Comparison of ENCODE assay signal across 16 cellular contexts in the genomic region with DNA sequence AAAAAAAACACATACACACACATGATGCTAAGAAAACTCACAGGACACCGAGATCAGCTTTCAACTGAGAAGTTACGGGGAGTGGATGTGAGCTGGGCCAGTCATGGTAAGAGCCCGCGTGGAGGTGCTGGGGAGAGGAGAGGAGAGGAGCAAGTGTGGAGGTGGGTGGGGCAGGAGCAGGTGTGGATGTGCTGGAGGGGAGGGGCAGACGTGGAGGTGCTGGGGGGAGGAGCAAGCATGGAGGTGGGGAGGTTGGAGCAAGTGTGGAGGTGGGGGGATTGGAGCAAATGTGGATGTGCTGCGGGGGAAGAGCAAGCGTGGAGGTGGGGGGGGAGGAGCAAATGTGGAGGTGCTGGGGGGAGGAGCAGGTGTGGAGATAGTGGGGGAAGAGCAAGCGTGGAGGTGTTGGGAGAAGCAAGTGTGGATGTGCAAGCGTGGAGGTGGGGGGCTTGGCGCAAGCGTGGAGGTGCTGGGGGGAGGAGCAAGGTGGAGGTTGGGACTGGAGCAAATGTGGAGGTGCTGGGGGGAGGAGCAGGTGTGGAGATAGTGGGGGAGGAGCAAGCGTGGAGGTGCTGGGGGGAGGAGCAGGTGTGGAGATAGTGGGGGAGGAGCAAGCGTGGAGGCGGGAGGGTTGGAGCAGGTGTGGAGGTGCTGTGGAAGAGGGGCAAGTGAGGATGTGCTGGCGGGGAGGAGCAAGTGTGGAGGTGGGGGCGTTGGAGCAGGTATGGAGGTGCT. TPM values are rescaled to one million over a fixed set of nuclear protein-coding genes. Genes with fewer than 3 reads are reported as not detected.
DNase-seq lines count a peak whose midpoint lies in the region; ATAC-seq, FAIRE-seq and TF ChIP-seq lines count a peak whose summit lies in the region.
"Had no signal": no experiment of that assay in that cellular context is flagged by ENCODE, and none has a peak within 500 bp of the region (broad histone marks: within the 10 kb centered on the region; RNA-seq: fewer than 3 reads in every experiment).

No MANE protein-coding gene starts in this region.

- H3K36me3 ChIP-seq in CD8-positive, alpha-beta T cell (ENCODE audit: insufficient read depth, low read length), result peaks cover 20% of the 10 kb centered on the region
- no peaks in the 10 kb centered on the region for H3K36me3 ChIP-seq in colonic mucosa
- H3K36me3 ChIP-seq: HAP-1 had no signal

- H3K4me3 Mint-ChIP-seq in CD8-positive, alpha-beta T cell, result no peak overlapping the region

- H3K27ac Mint-ChIP-seq in CD8-positive, alpha-beta T cell, result peak overlapping the region; percentile 78
- H3K27ac Mint-ChIP-seq in activated naive CD4-positive, alpha-beta T cell treated with anti-CD3 and anti-CD28 coated beads, Interleukin-2, amount 50 U/mL, for 72 hours, result no peak overlapping the region

- no peaks in the 10 kb centered on the region for H3K9me3 ChIP-seq in CD8-positive, alpha-beta T cell (ENCODE audit: low read length)
- no peaks in the 10 kb centered on the region for H3K9me3 ChIP-seq in colonic mucosa
- H3K9me3 ChIP-seq: HAP-1, Peyer's patch, SK-N-SH had no signal

- H3K27me3 Mint-ChIP-seq in CD8-positive, alpha-beta T cell (ENCODE audit: low read depth), result no peaks in the 10 kb centered on the region
- H3K27me3 Mint-ChIP-seq: CD4-positive, CD25-positive, alpha-beta regulatory T cell had no signal

- FAIRE-seq in frontal cortex (lab: Jason Lieb, UNC), result no peak

- intact Hi-C loops in CD8-positive, alpha-beta T cell (cut with DNase I, micrococcal nuclease), result no loop called here
- intact Hi-C loops in colonic mucosa (cut with DNase I), result no loop called here

- no peak for TF ChIP-seq CTCF in CD8-positive, alpha-beta T cell (IDR thresholded peaks at IDR 0.05)
- no peak for TF ChIP-seq CTCF in colonic mucosa (IDR thresholded peaks at IDR 0.05)

- H3K4me1 ChIP-seq in CD8-positive, alpha-beta T cell (ENCODE audit: insufficient read depth, low read length), result no peaks in the 10 kb centered on the region
- H3K4me1 ChIP-seq in colonic mucosa, result no peaks in the 10 kb centered on the region
- H3K4me1 ChIP-seq: HAP-1, Peyer's patch had no signal

- no peaks in the 10 kb centered on the region for H3K4me1 Mint-ChIP-seq in CD8-positive, alpha-beta T cell (ENCODE audit: low read depth)

- H3K9me3 Mint-ChIP-seq in CD8-positive, alpha-beta T cell, result no peaks in the 10 kb centered on the region
- peaks cover 0 to 3% of the 10 kb centered on the region in 2 donors for H3K9me3 Mint-ChIP-seq in activated naive CD4-positive, alpha-beta T cell treated with anti-CD3 and anti-CD28 coated beads, Interleukin-2, amount 50 U/mL, for 72 hours
- H3K9me3 Mint-ChIP-seq: CD4-positive, CD25-positive, alpha-beta regulatory T cell had no signal

- peaks cover 36% of the 10 kb centered on the region for H3K36me3 Mint-ChIP-seq in CD8-positive, alpha-beta T cell
- peaks cover 0 to 9% of the 10 kb centered on the region in 2 donors for H3K36me3 Mint-ChIP-seq in activated naive CD4-positive, alpha-beta T cell treated with anti-CD3 and anti-CD28 coated beads, Interleukin-2, amount 50 U/mL, for 72 hours

- POLR2A ChIA-PET in CD8-positive, alpha-beta T cell (lab: Charles Lee), result no interaction called here

- no peaks in the 10 kb centered on the region for H3K27me3 ChIP-seq in CD8-positive, alpha-beta T cell (ENCODE audit: insufficient read depth, low read length)
- H3K27me3 ChIP-seq in colonic mucosa, result no peaks in the 10 kb centered on the region
- H3K27me3 ChIP-seq: Peyer's patch had no signal

- CTCF ChIA-PET in CD8-positive, alpha-beta T cell (lab: Charles Lee), result no interaction called here

- H3K9ac ChIP-seq in colonic mucosa (ENCODE audit: low read depth in 2 of 2, low read length in 2 of 2), result no peak overlapping the region
- H3K9ac ChIP-seq: SK-N-SH had no signal

- no peak overlapping the region for H3K27ac ChIP-seq in CD8-positive, alpha-beta T cell (ENCODE audit: low read depth, low read length)
- no peak overlapping the region for H3K27ac ChIP-seq in colonic mucosa
- H3K27ac ChIP-seq: Peyer's patch had no signal

- ATAC-seq in CD8-positive, alpha-beta T cell, result no peak
- ATAC-seq in activated naive CD4-positive, alpha-beta T cell treated with anti-CD3 and anti-CD28 coated beads, Interleukin-2, amount 50 U/mL, for 72 hours, result no peak

- DNase-seq in NCI-H345 (lab: John Stamatoyannopoulos, UW) (peak; percentile 31), NCI-H345 treated with DMSO at 0.1 percent for 48 hours (lab: John Stamatoyannopoulos, UW; ENCODE audit: unreplicated experiment) (no peak), NCI-H187 treated with DMSO at 0.1 percent for 48 hours (lab: John Stamatoyannopoulos, UW) (peak; percentile 14), colonic mucosa (peak; percentile 12), frontal cortex (ENCODE audit: low spot score in 2 of 2) (no peak), NCI-H2227 (lab: John Stamatoyannopoulos, UW; ENCODE audit: unreplicated experiment) (no peak)
- DNase-seq in CD8-positive, alpha-beta T cell, result no peak
- no peak for DNase-seq in activated naive CD4-positive, alpha-beta T cell treated with anti-CD3 and anti-CD28 coated beads, Interleukin-2, amount 50 U/mL, for 72 hours (ENCODE audit: low spot score in 2 of 2)
- DNase-seq: CD4-positive, CD25-positive, alpha-beta regulatory T cell; Kasumi-1; NCI-H1105 treated with DMSO at 0.1 percent for 48 hours; NCI-H510A; Peyer's patch; Right ventricle myocardium superior; SK-N-SH had no signal

- H3K4me3 ChIP-seq in CD8-positive, alpha-beta T cell (ENCODE audit: low read depth, low read length), result no peak overlapping the region
- no peak overlapping the region for H3K4me3 ChIP-seq in colonic mucosa
- H3K4me3 ChIP-seq: HAP-1, Peyer's patch had no signal

RNA-seq across cellular contexts. Expression of a gene that starts 24.5 kb away (rescaled TPM):
- 1 to 10 TPM; 3.2 to 4.5 TPM for total RNA-seq in CD8-positive, alpha-beta T cell
- total RNA-seq in colonic mucosa (10 to 100 TPM; 15.0 to 48.4 TPM), frontal cortex (12.2 TPM)
- total RNA-seq in activated naive CD4-positive, alpha-beta T cell treated with anti-CD3 and anti-CD28 coated beads, Interleukin-2, amount 50 U/mL, for 72 hours, result 100 to 1,000 TPM; 129 to 205 TPM

Comparison
In these comparisons a context has a peak if more than half of its experiments do, and no peak if none do; other contexts are left out.
1. DNase-seq: peak in NCI-H345 (single experiment), NCI-H187 treated with DMSO at 0.1 percent for 48 hours (single experiment) and colonic mucosa (single experiment); none in NCI-H345 treated with DMSO at 0.1 percent for 48 hours (single experiment), CD8-positive, alpha-beta T cell (0 of 7), activated naive CD4-positive, alpha-beta T cell treated with anti-CD3 and anti-CD28 coated beads, Interleukin-2, amount 50 U/mL, for 72 hours (0 of 2), frontal cortex (0 of 2) and NCI-H2227 (single experiment).